Comparison of ENCODE assay signal across 27 cellular contexts in genomic region chr14:74202113-74202512, GRCh38. TPM values are rescaled to one million over a fixed set of nuclear protein-coding genes. Genes with fewer than 3 reads are reported as not detected.
"Had no signal": no experiment of that assay in that cellular context is flagged by ENCODE, and none has a peak within 500 bp of the region (broad histone marks: within the 10 kb centered on the region; RNA-seq: fewer than 3 reads in every experiment).

No MANE protein-coding gene starts in this region.

- H3K4me3 Mint-ChIP-seq: naive thymus-derived CD4-positive, alpha-beta T cell; nephron progenitor cell; stimulated activated effector memory CD8-positive, alpha-beta T cell treated with anti-CD3 and anti-CD28 coated beads, Interleukin-12 subunit alpha, Interleukin-12 subunit beta, amount 100 ng/mL, for 72 hours; stimulated activated naive CD8-positive, alpha-beta T cell treated with anti-CD3 and anti-CD28 coated beads, Interleukin-15, Interleukin-2, amounts not matched to agents 100 ng/mL and 50 ng/mL, for 24 hours had no signal

- H3K27me3 Mint-ChIP-seq: naive thymus-derived CD4-positive, alpha-beta T cell; stimulated activated naive CD8-positive, alpha-beta T cell treated with anti-CD3 and anti-CD28 coated beads, Interleukin-15, Interleukin-2, amounts not matched to agents 100 ng/mL and 50 ng/mL, for 24 hours had no signal

- H3K9me3 Mint-ChIP-seq: naive thymus-derived CD4-positive, alpha-beta T cell; nephron progenitor cell; stimulated activated effector memory CD8-positive, alpha-beta T cell treated with anti-CD3 and anti-CD28 coated beads, Interleukin-12 subunit alpha, Interleukin-12 subunit beta, amount 100 ng/mL, for 72 hours; stimulated activated naive CD8-positive, alpha-beta T cell treated with anti-CD3 and anti-CD28 coated beads, Interleukin-15, Interleukin-2, amounts not matched to agents 100 ng/mL and 50 ng/mL, for 24 hours had no signal

- H3K4me1 Mint-ChIP-seq: stimulated activated effector memory CD8-positive, alpha-beta T cell treated with anti-CD3 and anti-CD28 coated beads, Interleukin-12 subunit alpha, Interleukin-12 subunit beta, amount 100 ng/mL, for 72 hours had no signal

- ATAC-seq: heart right ventricle; naive thymus-derived CD4-positive, alpha-beta T cell; psoas muscle; right lobe of liver; stimulated activated effector memory CD8-positive, alpha-beta T cell treated with anti-CD3 and anti-CD28 coated beads, Interleukin-12 subunit alpha, Interleukin-12 subunit beta, amount 100 ng/mL, for 72 hours; upper lobe of right lung had no signal

- DNase-seq: dermis blood vessel endothelial cell; erythroblast; heart right ventricle; hypothalamus; kidney glomerular epithelial cell; mesendoderm; naive thymus-derived CD4-positive, alpha-beta T cell; nephron progenitor cell; psoas muscle; retina; right lobe of liver; stimulated activated CD4-positive, alpha-beta T cell treated with anti-CD3 and anti-CD28 coated beads, Interleukin-4, amount 100 ng/mL, for 1 hour; stimulated activated CD8-positive, alpha-beta memory T cell treated with anti-CD3 and anti-CD28 coated beads, Interleukin-4, amount 100 ng/mL, for 48 hours; testis; upper lobe of right lung had no signal

- H3K27ac Mint-ChIP-seq: naive thymus-derived CD4-positive, alpha-beta T cell; nephron progenitor cell; stimulated activated effector memory CD8-positive, alpha-beta T cell treated with anti-CD3 and anti-CD28 coated beads, Interleukin-12 subunit alpha, Interleukin-12 subunit beta, amount 100 ng/mL, for 72 hours; stimulated activated naive CD8-positive, alpha-beta T cell treated with anti-CD3 and anti-CD28 coated beads, Interleukin-15, Interleukin-2, amounts not matched to agents 100 ng/mL and 50 ng/mL, for 24 hours had no signal

- H3K4me3 ChIP-seq: heart right ventricle, psoas muscle, right lobe of liver, testis, tibial nerve, upper lobe of right lung, vagina had no signal

- H3K27me3 ChIP-seq: heart right ventricle, neutrophil, right lobe of liver, testis, tibial nerve, upper lobe of right lung, vagina had no signal

RNA-seq across cellular contexts. Expression of gene VSX2, which starts 37.1 kb away (rescaled TPM):
- total RNA-seq: dermis blood vessel endothelial cell; fibroblast of lung; frontal cortex; glomerular endothelial cell; heart right ventricle; liver; lung microvascular endothelial cell; naive thymus-derived CD4-positive, alpha-beta T cell; osteoblast; psoas muscle; right lobe of liver; subcutaneous adipose tissue; tibial nerve; upper lobe of right lung; vagina had no signal
